7 cellular contexts compared by ENCODE assay signal in the genomic region with DNA sequence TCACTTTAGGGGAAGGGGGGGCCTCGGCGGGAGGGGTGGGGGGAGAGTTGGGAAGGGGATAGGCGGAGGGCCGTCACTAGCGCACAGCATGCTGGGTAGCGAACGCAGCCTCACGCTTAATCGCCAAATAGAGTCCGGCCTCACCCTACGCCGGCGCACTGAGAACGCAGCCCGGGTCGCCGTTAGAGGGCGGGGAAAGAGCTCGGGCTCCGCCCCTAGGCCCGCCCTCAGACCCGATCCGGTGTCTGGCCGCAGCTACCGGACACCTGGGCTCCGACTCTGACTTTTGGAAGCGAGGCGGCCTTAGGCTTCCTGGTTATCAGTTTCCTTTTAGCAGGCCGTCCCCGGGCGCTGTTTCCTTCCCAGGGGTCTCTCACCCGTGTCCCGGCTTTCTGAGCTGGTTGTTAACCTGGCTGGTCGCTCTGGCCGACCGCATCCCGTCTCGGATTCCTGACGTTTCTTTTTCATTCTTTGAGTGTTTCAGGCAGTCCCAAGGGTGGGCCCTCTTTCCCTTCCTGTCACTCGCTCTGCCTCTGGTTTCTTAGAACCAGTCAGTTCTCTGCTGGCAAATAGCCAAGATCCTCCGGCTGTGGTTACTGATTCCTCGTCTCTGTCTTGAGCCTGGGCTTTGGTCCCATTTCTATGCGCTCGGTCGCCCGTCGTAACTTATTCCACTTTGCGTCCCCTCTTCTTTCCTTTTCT. TPM values are rescaled to one million over a fixed set of nuclear protein-coding genes. Genes with fewer than 3 reads are reported as not detected.
DNase-seq lines count a peak whose midpoint lies in the region; ATAC-seq, FAIRE-seq and TF ChIP-seq lines count a peak whose summit lies in the region.

No MANE protein-coding gene starts in this region.

- H3K27ac ChIP-seq in hepatocyte = peak overlapping the region; percentile 99

- H2AFZ ChIP-seq in hepatocyte = peak overlapping the region; percentile 67

- H3K9me2 ChIP-seq in hepatocyte (replicated peaks; ENCODE audit: insufficient read depth) = no peaks in the 10 kb centered on the region

- H3K36me3 ChIP-seq in hepatocyte (replicated peaks; ENCODE audit: insufficient read depth, low read depth) = no peaks in the 10 kb centered on the region

- no peak for TF ChIP-seq CTCF in astrocyte of the cerebellum (IDR thresholded peaks at IDR 0.05; ENCODE audit: low read depth, low read length, missing control alignments)
- no peak for TF ChIP-seq CTCF in hepatocyte (IDR thresholded peaks at IDR 0.05; ENCODE audit: poor library complexity)

- H3K4me3 ChIP-seq in astrocyte of the cerebellum (ENCODE audit: low read depth, low read length) (peak overlapping the region; percentile 85), hepatocyte (peak overlapping the region; percentile 81)

- ATAC-seq in HG02973 (IDR thresholded peaks at IDR 0.05; ENCODE audit: unreplicated experiment) = peak; percentile 92

- no peaks in the 10 kb centered on the region for H3K27me3 ChIP-seq in hepatocyte

- in situ Hi-C loops in astrocyte of the cerebellum (cut with HindIII; ENCODE audit: low sequenced_read_pairs) = no loop called here

- FAIRE-seq in GM18507 (lab: Jason Lieb, UNC) = peak; percentile 92

- H3K4me1 ChIP-seq in hepatocyte (ENCODE audit: insufficient read depth) = peaks cover 6% of the 10 kb centered on the region

- H3K9me3 ChIP-seq in hepatocyte (ENCODE audit: low read depth) = no peaks in the 10 kb centered on the region

- peak overlapping the region; percentile 76 for H3K4me2 ChIP-seq in hepatocyte

- H4K20me1 ChIP-seq in hepatocyte (ENCODE audit: insufficient read depth, poor library complexity, severe bottlenecking) = peaks cover 25% of the 10 kb centered on the region

- 0% methylated on average over 44 of the region's 48 CpGs for WGBS in hepatocyte (ENCODE audit: low lambda C conversion rate, missing lambda C conversion rate)

- H3K79me2 ChIP-seq in hepatocyte = peaks cover 78% of the 10 kb centered on the region

- DNase-seq in GM18507 (ENCODE audit: extremely low spot score, insufficient read length, low read depth) (peak; percentile 77), NCI-H1930 (lab: John Stamatoyannopoulos, UW) (peak; percentile 88 to 91), T-helper 22 cell (ENCODE audit: low read depth) (peak; percentile 87), astrocyte of the cerebellum (ENCODE audit: low read depth) (peak; percentile 94), hepatocyte (ENCODE audit: low spot score) (peak; percentile 98), renal cortical epithelial cell (ENCODE audit: low read depth) (peak; percentile 98)

RNA-seq across cellular contexts. Expression of a gene that starts 0.4 kb away (rescaled TPM):
- total RNA-seq in hepatocyte = 47.6 and 53.8 TPM in 2 replicates
- 9.1 and 10.1 TPM in 2 replicates for polyA plus RNA-seq in hepatocyte
- total RNA-seq in renal cortical epithelial cell = 78.3 and 110 TPM in 2 replicates

RNA-seq across cellular contexts. Expression of a gene that starts 1.1 kb away (rescaled TPM):
- total RNA-seq in hepatocyte = 14.0 and 19.5 TPM in 2 replicates
- 5.2 and 9.1 TPM in 2 replicates for polyA plus RNA-seq in hepatocyte
- 4.0 and 5.2 TPM in 2 replicates for total RNA-seq in renal cortical epithelial cell

Comparison
In these comparisons a context has a peak if more than half of its experiments do, and no peak if none do; other contexts are left out.
1. Peak in every context shown above with its lines: DNase-seq, ATAC-seq, H3K4me3 ChIP-seq and H3K27ac ChIP-seq.